20 cellular contexts compared by ENCODE assay signal in genomic region chr4:123930971-123931370, GRCh38.
DNase-seq lines count a peak whose midpoint lies in the region; ATAC-seq, FAIRE-seq and TF ChIP-seq lines count a peak whose summit lies in the region.
"Had no signal": no experiment of that assay in that cellular context is flagged by ENCODE, and none has a peak within 500 bp of the region (broad histone marks: within the 10 kb centered on the region; RNA-seq: fewer than 3 reads in every experiment).

No MANE protein-coding gene starts in this region.

- no peak overlapping the region for H3K4ac ChIP-seq in IMR-90 (ENCODE audit: low read depth, low read length)

- CTCF ChIA-PET in IMR-90 (lab: Yijun Ruan, JAX) (interaction anchor here (0.5 kb wide), 1 partner anchor 745 kb away, joined by 3 read pairs; no protein-coding TSS in a partner anchor), endothelial cell of umbilical vein (lab: Charles Lee) (interaction anchor here (1.0 kb wide), 1 partner anchor 12 kb away, joined by 3 read pairs; no protein-coding TSS in a partner anchor)

- H3K4me2 ChIP-seq in IMR-90 (ENCODE audit: low read depth, low read length): no peak overlapping the region
- H3K4me2 ChIP-seq in endothelial cell of umbilical vein (ENCODE audit: insufficient read depth, low read length): no peak overlapping the region
- H3K4me2 ChIP-seq: GM23338, SK-N-SH had no signal

- H3K4me3 ChIP-seq in IMR-90 (ENCODE audit: insufficient read depth, low read depth, low read length): no peak overlapping the region
- H3K4me3 ChIP-seq in endothelial cell of umbilical vein (replicated peaks in 1 of 3; ENCODE audit: insufficient read depth in 1 of 3, low read depth in 1 of 3, low read length in 3 of 3): no peak overlapping the region
- H3K4me3 ChIP-seq: GM23338 had no signal

- BruUV-seq in IMR-90 (replicated peaks; lab: Mats Ljungman, UMichigan) (no TSS peak), endothelial cell of umbilical vein (replicated peaks; lab: Mats Ljungman, UMichigan) (no TSS peak)

- peak; percentile 21; the same call in 1 of the 2 replicates for ATAC-seq in IMR-90 (ENCODE audit: low read depth)
- ATAC-seq in HG03469 (IDR thresholded peaks at IDR 0.05; ENCODE audit: unreplicated experiment): no peak
- ATAC-seq in GM21576 (IDR thresholded peaks at IDR 0.05; ENCODE audit: unreplicated experiment): no peak
- ATAC-seq in GM19463 (IDR thresholded peaks at IDR 0.05; ENCODE audit: unreplicated experiment): no peak
- ATAC-seq: GM23338, HCT116 had no signal

- no peak for TF ChIP-seq RAD21 in IMR-90 (IDR thresholded peaks at IDR 0.05; ENCODE audit: low read length)

- H3K79me1 ChIP-seq in IMR-90 (ENCODE audit: low read depth in 1 of 2, low read length in 2 of 2): no peaks in the 10 kb centered on the region

- H2AK5ac ChIP-seq in IMR-90 (ENCODE audit: low read depth, low read length): no peak overlapping the region

- no peaks in the 10 kb centered on the region for H4K20me1 ChIP-seq in IMR-90 (ENCODE audit: insufficient read depth, low read length)
- no peaks in the 10 kb centered on the region for H4K20me1 ChIP-seq in endothelial cell of umbilical vein (replicated peaks; ENCODE audit: control insufficient read depth, extremely low read depth, insufficient read depth, low read length)

- H3K9ac ChIP-seq in IMR-90 (ENCODE audit: low read depth, low read length) (no peak overlapping the region), endothelial cell of umbilical vein (replicated peaks; ENCODE audit: extremely low read depth, insufficient read depth, low read length) (no peak overlapping the region)
- H3K9ac ChIP-seq: SK-N-SH had no signal

- H3K4me1 ChIP-seq in IMR-90 (ENCODE audit: control insufficient read depth, insufficient read depth, low read length) (no peaks in the 10 kb centered on the region), endothelial cell of umbilical vein (ENCODE audit: control insufficient read depth, extremely low read depth, insufficient read depth, low read length) (peaks cover 3% of the 10 kb centered on the region)

- dilution Hi-C loops in IMR-90 (cut with HindIII; ENCODE audit: low sequenced_read_pairs, unreplicated experiment): no loop called here
- dilution Hi-C loops in endothelial cell of umbilical vein (cut with MboI; ENCODE audit: extremely low pct_ligation_motif_present, low sequenced_read_pairs): no loop called here

- TF ChIP-seq CTCF in IMR-90 (conservative IDR thresholded peaks at IDR 0.05; ENCODE audit: low read depth, low read length) (no peak), endothelial cell of umbilical vein (IDR thresholded peaks at IDR 0.05; ENCODE audit: extremely low read depth in 1 of 2, insufficient read depth in 1 of 2, low read depth in 1 of 2, low read length in 2 of 2) (no peak)

- TF ChIP-seq POLR2A in IMR-90 (IDR thresholded peaks at IDR 0.05; ENCODE audit: low read depth, low read length): no peak
- no peak for TF ChIP-seq POLR2A in endothelial cell of umbilical vein (IDR thresholded peaks at IDR 0.05; ENCODE audit: low read depth, low read length)

- H4K8ac ChIP-seq in IMR-90 (ENCODE audit: low read depth in 2 of 2, low read length in 2 of 2): no peak overlapping the region

- no peak overlapping the region for H4K5ac ChIP-seq in IMR-90 (ENCODE audit: low read depth, low read length)

- no peaks in the 10 kb centered on the region for H3K79me2 ChIP-seq in endothelial cell of umbilical vein (ENCODE audit: control insufficient read depth, insufficient read depth, low read length)

- no peaks in the 10 kb centered on the region for H3K9me1 ChIP-seq in IMR-90 (ENCODE audit: insufficient read depth, low read length)
- no peaks in the 10 kb centered on the region for H3K9me1 ChIP-seq in endothelial cell of umbilical vein (replicated peaks; ENCODE audit: control insufficient read depth, extremely low read depth, insufficient read depth, low read length)

- POLR2A ChIA-PET in IMR-90 (lab: Charles Lee; ENCODE audit: unreplicated experiment): no interaction called here
- POLR2A ChIA-PET in endothelial cell of umbilical vein (lab: Charles Lee): no interaction called here

- no peak overlapping the region for H2BK15ac ChIP-seq in IMR-90 (ENCODE audit: low read depth, low read length)

- DNase-seq in EH (ENCODE audit: low read depth): peak; percentile 47
- DNase-seq in IMR-90: peak; percentile 12
- DNase-seq in endothelial cell of umbilical vein (ENCODE audit: low read depth, low spot score): no peak
- peak; percentile 74 for DNase-seq in iris pigment epithelial cell (ENCODE audit: low read depth)
- DNase-seq: ACHN, AML-193, DND-41, KBM-7, NCI-H1417, NCI-H187 treated with DMSO at 0.1 percent for 48 hours, NCI-H226, NCI-H524, SHP77 treated with DMSO at 0.1 percent for 48 hours, SK-N-SH had no signal

- H3K18ac ChIP-seq in IMR-90 (ENCODE audit: low read depth, low read length): 0 out of 2 replicates have a peak overlapping the region, but pooled peaks have one; percentile 3

- in situ Hi-C loops in IMR-90 (cut with MboI; ENCODE audit: low sequenced_read_pairs): no loop called here

- WGBS in IMR-90 (ENCODE audit: extremely low coverage in 2 of 2, insufficient read length in 1 of 2), 2 experiments: no CpG with 5 or more reads among the region's 1 CpG

- no peaks in the 10 kb centered on the region for H3K36me3 ChIP-seq in IMR-90 (ENCODE audit: control insufficient read depth, insufficient read depth, low read length)
- H3K36me3 ChIP-seq in endothelial cell of umbilical vein (ENCODE audit: control insufficient read depth in 2 of 2, extremely low read depth in 1 of 2, insufficient read depth in 2 of 2, low read length in 2 of 2): no peaks in the 10 kb centered on the region

- H3K9me3 ChIP-seq in IMR-90 (ENCODE audit: control insufficient read depth, insufficient read depth, low read length): no peaks in the 10 kb centered on the region
- H3K9me3 ChIP-seq in endothelial cell of umbilical vein (replicated peaks; ENCODE audit: control insufficient read depth, insufficient read depth, low read length): no peaks in the 10 kb centered on the region
- H3K9me3 ChIP-seq: SK-N-SH had no signal

- FAIRE-seq in endothelial cell of umbilical vein (lab: Jason Lieb, UNC): no peak
- FAIRE-seq: G401.6 had no signal

- intact Hi-C loops in IMR-90 (cut with micrococcal nuclease) (no loop called here), endothelial cell of umbilical vein (cut with micrococcal nuclease) (no loop called here)

- no peak overlapping the region for H3K23ac ChIP-seq in IMR-90 (ENCODE audit: low read depth, low read length)

- no peak overlapping the region for H2BK20ac ChIP-seq in IMR-90 (ENCODE audit: low read depth, low read length)

- H2BK120ac ChIP-seq in IMR-90 (ENCODE audit: low read depth, low read length): no peak overlapping the region

- no peaks in the 10 kb centered on the region for H3K27me3 ChIP-seq in IMR-90 (ENCODE audit: control insufficient read depth, insufficient read depth, low read length)
- no peaks in the 10 kb centered on the region for H3K27me3 ChIP-seq in endothelial cell of umbilical vein (ENCODE audit: control insufficient read depth in 2 of 2, insufficient read depth in 2 of 2, low read length in 2 of 2)

- no peak overlapping the region for H3K56ac ChIP-seq in IMR-90 (ENCODE audit: extremely low read depth, insufficient read depth, low read length)

- no peak overlapping the region for H2BK5ac ChIP-seq in IMR-90 (ENCODE audit: low read depth, low read length, poor library complexity, severe bottlenecking)

- H2AFZ ChIP-seq in IMR-90 (replicated peaks; ENCODE audit: low read length, poor library complexity) (no peak overlapping the region), endothelial cell of umbilical vein (ENCODE audit: low read depth, low read length) (no peak overlapping the region)
- H2AFZ ChIP-seq: GM23338 had no signal

- H2AK9ac ChIP-seq in IMR-90 (replicated peaks; ENCODE audit: low read depth, low read length, poor library complexity): no peak overlapping the region

- no peak overlapping the region for H3K14ac ChIP-seq in IMR-90 (replicated peaks; ENCODE audit: low read depth, low read length)

- no peak overlapping the region for H3K27ac ChIP-seq in IMR-90 (ENCODE audit: insufficient read depth, low read length)
- no peak overlapping the region for H3K27ac ChIP-seq in endothelial cell of umbilical vein (ENCODE audit: insufficient read depth, low read depth, low read length)

- H4K91ac ChIP-seq in IMR-90 (ENCODE audit: insufficient read depth, low read depth, low read length): no peak overlapping the region

TF ChIP-seq in IMR-90, 13 proteins besides CTCF, POLR2A, EP300 and RAD21:
- no peak for TF ChIP-seq USF2 (IDR thresholded peaks at IDR 0.05; ENCODE audit: low read depth, low read length)

TF ChIP-seq in endothelial cell of umbilical vein, 7 proteins besides CTCF, POLR2A, EP300 and RAD21:
- TF ChIP-seq JUN (IDR thresholded peaks at IDR 0.05; ENCODE audit: borderline replicate concordance, insufficient read depth, insufficient read length, low read depth) (no peak), MYC (IDR thresholded peaks at IDR 0.05; ENCODE audit: low read depth, low read length) (no peak), FOS (IDR thresholded peaks at IDR 0.05; ENCODE audit: borderline replicate concordance, insufficient read depth, low read length) (peak; percentile 27), POLR2AphosphoS5 (IDR thresholded peaks at IDR 0.05; ENCODE audit: insufficient read depth, low read depth, low read length) (no peak), MAX (IDR thresholded peaks at IDR 0.05; ENCODE audit: insufficient read depth, insufficient read length) (no peak), EZH2 (IDR thresholded peaks at IDR 0.05; ENCODE audit: borderline replicate concordance, low read depth, low read length, severe bottlenecking) (no peak), GATA2 (IDR thresholded peaks at IDR 0.05; ENCODE audit: insufficient read depth, insufficient read length, low read depth, low read length) (no peak)
